ENCODE assay signal across 9 cellular contexts in the genomic region with DNA sequence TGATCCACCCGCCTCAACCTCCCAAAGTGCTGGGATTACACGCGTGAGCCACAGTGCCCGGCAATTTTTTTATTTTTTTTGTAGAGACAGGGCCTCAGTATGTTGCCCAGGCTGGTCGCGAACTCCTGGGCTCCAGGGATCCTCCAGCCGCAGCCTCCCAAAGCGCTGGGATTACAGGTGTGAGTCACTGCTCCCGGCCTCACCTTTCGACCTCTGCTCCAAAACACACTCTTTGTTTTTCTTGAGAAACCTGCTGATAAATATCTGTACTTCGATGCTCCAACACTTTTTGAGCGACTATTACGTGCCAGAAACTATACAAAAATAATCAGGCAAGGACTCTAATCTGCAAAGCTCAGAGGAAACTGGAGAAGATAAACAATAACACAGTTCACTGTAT. TPM values are rescaled to one million over a fixed set of nuclear protein-coding genes. Genes with fewer than 3 reads are reported as not detected.
DNase-seq lines count a peak whose midpoint lies in the region; TF ChIP-seq lines count a peak whose summit lies in the region.
"Had no signal": no experiment of that assay in that cellular context is flagged by ENCODE, and none has a peak within 500 bp of the region (broad histone marks: within the 10 kb centered on the region; RNA-seq: fewer than 3 reads in every experiment).

No MANE protein-coding gene starts in this region.

- peaks cover 35% of the 10 kb centered on the region for H3K4me1 Mint-ChIP-seq in brain

- peak overlapping the region in 2 of 5 experiments; percentile 98 to 99 for H3K27ac Mint-ChIP-seq in brain

- no peaks in the 10 kb centered on the region for H3K9me3 Mint-ChIP-seq in brain

- CTCF ChIA-PET in A673 (lab: Charles Lee), result no interaction called here

- peak overlapping the region; percentile 96 for H3K9ac ChIP-seq in mucosa of stomach (ENCODE audit: low read length)

- DNase-seq in A673 (ENCODE audit: low spot score) (no peak), HT-29 (ENCODE audit: low spot score) (peak; percentile 18), SKM-1 treated with dmso at 0.1 percent for 144 hours (lab: John Stamatoyannopoulos, UW; ENCODE audit: unreplicated experiment) (no peak), NCI-H524 treated with DMSO at 0.1 percent for 48 hours (lab: John Stamatoyannopoulos, UW) (no peak), NOMO-1 treated with dmso at 0.1 percent for 144 hours (lab: John Stamatoyannopoulos, UW; ENCODE audit: unreplicated experiment) (no peak), GM13976 (ENCODE audit: low spot score) (no peak)
- DNase-seq: NCI-H1092 treated with DMSO at 0.1 percent for 48 hours had no signal

- H3K36me3 ChIP-seq in A673 (ENCODE audit: insufficient read depth, low read length, poor library complexity, severe bottlenecking), result peaks cover 6% of the 10 kb centered on the region
- H3K36me3 ChIP-seq in mucosa of stomach (ENCODE audit: control insufficient read depth, insufficient read depth, low read length), result no peaks in the 10 kb centered on the region

- peaks cover 13% of the 10 kb centered on the region for H3K27me3 Mint-ChIP-seq in brain

- intact Hi-C loops in A673 (cut with micrococcal nuclease; ENCODE audit: unreplicated experiment), result no loop called here

- H3K4me3 ChIP-seq in A673 (ENCODE audit: low read depth, low read length, poor library complexity, severe bottlenecking) (peak overlapping the region; percentile 91), mucosa of stomach (ENCODE audit: low read length) (no peak overlapping the region)

- peak overlapping the region; percentile 92 to 99 (median 98) for H3K4me3 Mint-ChIP-seq in brain

- H3K27me3 ChIP-seq in A673 (replicated peaks; ENCODE audit: insufficient read depth, low read depth, low read length, poor library complexity) (no peaks in the 10 kb centered on the region), mucosa of stomach (ENCODE audit: control insufficient read depth, insufficient read depth, low read length) (no peaks in the 10 kb centered on the region)

- POLR2A ChIA-PET in A673 (lab: Charles Lee; ENCODE audit: low non-redundant PET), result no interaction called here

- no peaks in the 10 kb centered on the region for H3K4me1 ChIP-seq in A673 (ENCODE audit: insufficient read depth, low read length, poor library complexity, severe bottlenecking)
- peaks cover 13% of the 10 kb centered on the region for H3K4me1 ChIP-seq in mucosa of stomach (ENCODE audit: control insufficient read depth, insufficient read depth, low read length)

- H3K9me3 ChIP-seq in A673 (ENCODE audit: low read depth, low read length, poor library complexity, severe bottlenecking) (no peaks in the 10 kb centered on the region), mucosa of stomach (ENCODE audit: control insufficient read depth, low read length) (no peaks in the 10 kb centered on the region)

- TF ChIP-seq CTCF in A673 (conservative IDR thresholded peaks at IDR 0.05; ENCODE audit: low read depth, low read length), result no peak
- no peak for TF ChIP-seq CTCF in brain (conservative IDR thresholded peaks at IDR 0.05)
- no peak for TF ChIP-seq CTCF in GM13976 (IDR thresholded peaks at IDR 0.05; ENCODE audit: borderline replicate concordance, control extremely low read depth, extremely low read depth, insufficient read depth, missing control alignments)

- no TSS peak for BruUV-seq in A673 (replicated peaks; lab: Mats Ljungman, UMichigan)

- H3K27ac ChIP-seq in A673 (ENCODE audit: low read depth, low read length, poor library complexity, severe bottlenecking), result no peak overlapping the region

- H3K36me3 Mint-ChIP-seq in brain, result peaks cover 32% of the 10 kb centered on the region

- in situ Hi-C loops in GM13976 (cut with MboI; ENCODE audit: low sequenced_read_pairs, unreplicated experiment), result no loop called here

RNA-seq across cellular contexts. Expression of a gene that starts 1.0 kb away (rescaled TPM):
- 39.2 and 41.5 TPM in 2 replicates for total RNA-seq in A673 (2021)
- total RNA-seq in HT-29 (2014; rRNA removed; shearing (Covaris generic)), result 12.0 and 13.4 TPM in 2 replicates
- 26.1 TPM for polyA plus RNA-seq in brain (ENCODE audit: insufficient read depth, low read depth, low replicate concordance)

RNA-seq across cellular contexts. Expression of a gene that starts 11.2 kb away (rescaled TPM):
- total RNA-seq in A673 (2021), result 43.5 TPM in 2 replicates
- 40.7 and 53.5 TPM in 2 replicates for total RNA-seq in HT-29 (2014; rRNA removed; shearing (Covaris generic))
- 23.2 TPM for polyA plus RNA-seq in brain (ENCODE audit: insufficient read depth, low read depth, low replicate concordance)

RNA-seq across cellular contexts. Expression of a gene that starts 48.6 kb away (rescaled TPM):
- total RNA-seq in A673 (2021), result 6.8 and 9.5 TPM in 2 replicates
- 3.3 and 4.7 TPM in 2 replicates for total RNA-seq in HT-29 (2014; rRNA removed; shearing (Covaris generic))
- polyA plus RNA-seq in brain (ENCODE audit: insufficient read depth, low read depth, low replicate concordance), result 10.2 TPM
